Comparison of ENCODE assay signal across 9 cellular contexts in genomic region chr11:64854534-64855502, GRCh38. TPM values are rescaled to one million over a fixed set of nuclear protein-coding genes. Genes with fewer than 3 reads are reported as not detected.
DNase-seq lines count a peak whose midpoint lies in the region; ATAC-seq and TF ChIP-seq lines count a peak whose summit lies in the region.
"Had no signal": no experiment of that assay in that cellular context is flagged by ENCODE, and none has a peak within 500 bp of the region (broad histone marks: within the 10 kb centered on the region; RNA-seq: fewer than 3 reads in every experiment).

No MANE protein-coding gene starts in this region.

- peak overlapping the region; percentile 66; the same call in 1 of the 2 replicates for H3K27ac Mint-ChIP-seq in GM23338

- H3K9me2 ChIP-seq in GM23338 (ENCODE audit: insufficient read depth) (no peaks in the 10 kb centered on the region), MM.1S (replicated peaks; ENCODE audit: insufficient read depth, low read length) (no peaks in the 10 kb centered on the region)

- no peaks in the 10 kb centered on the region for H3K9me3 ChIP-seq in RWPE2 (ENCODE audit: severe bottlenecking)
- no peaks in the 10 kb centered on the region for H3K9me3 ChIP-seq in left lung
- H3K9me3 ChIP-seq in stomach smooth muscle (ENCODE audit: control insufficient read depth in 2 of 2, low read length in 2 of 2), result no peaks in the 10 kb centered on the region
- no peaks in the 10 kb centered on the region for H3K9me3 ChIP-seq in MM.1S (replicated peaks; ENCODE audit: insufficient read depth, low read length)

- H3K27ac ChIP-seq in GM23338 (ENCODE audit: low read depth) (no peak overlapping the region), RWPE2 (ENCODE audit: poor library complexity, severe bottlenecking) (peak overlapping the region; percentile 99), left lung (peak overlapping the region; percentile 72 to 92), stomach smooth muscle (ENCODE audit: low read length) (peak overlapping the region; percentile 84), MM.1S (ENCODE audit: low read length) (no peak overlapping the region)
- H3K27ac ChIP-seq: SK-N-MC had no signal

- intact Hi-C loops in left lung (cut with DNase I), result no loop called here

- H3K27me3 ChIP-seq in GM23338 (ENCODE audit: insufficient read depth) (no peaks in the 10 kb centered on the region), RWPE2 (ENCODE audit: insufficient read depth, poor library complexity, severe bottlenecking) (no peaks in the 10 kb centered on the region), left lung (no peaks in the 10 kb centered on the region), stomach smooth muscle (ENCODE audit: control insufficient read depth in 1 of 2, insufficient read depth in 2 of 2, low read length in 2 of 2) (no peaks in the 10 kb centered on the region), MM.1S (replicated peaks; ENCODE audit: insufficient read depth, low read length) (no peaks in the 10 kb centered on the region)

- H3K4me2 ChIP-seq in GM23338 (no peak overlapping the region), MM.1S (ENCODE audit: low read depth, low read length) (no peak overlapping the region)

- no peaks in the 10 kb centered on the region for H3K36me3 ChIP-seq in GM23338 (ENCODE audit: insufficient read depth)
- H3K36me3 ChIP-seq in RWPE2 (ENCODE audit: low read depth), result peaks cover 59% of the 10 kb centered on the region
- peaks cover 0 to 78% of the 10 kb centered on the region in 2 donors for H3K36me3 ChIP-seq in left lung
- peaks cover 27 to 30% of the 10 kb centered on the region in 2 donors for H3K36me3 ChIP-seq in stomach smooth muscle (ENCODE audit: control insufficient read depth in 2 of 2, insufficient read depth in 2 of 2, low read length in 2 of 2)
- H3K36me3 ChIP-seq in MM.1S (replicated peaks; ENCODE audit: insufficient read depth, low read length), result 0 out of 2 replicates have a peak, but pooled peaks cover 5% of the 10 kb centered on the region

- H4K20me1 ChIP-seq in GM23338 (replicated peaks; ENCODE audit: insufficient read depth) (no peaks in the 10 kb centered on the region), MM.1S (ENCODE audit: insufficient read depth, low read length) (no peaks in the 10 kb centered on the region)

- H2AFZ ChIP-seq in GM23338 (no peak overlapping the region), MM.1S (ENCODE audit: low read length) (no peak overlapping the region)

- H3K9ac ChIP-seq in stomach smooth muscle (ENCODE audit: low read length in 2 of 2) (peak overlapping the region; percentile 30 to 42), MM.1S (ENCODE audit: low read length) (no peak overlapping the region)

- H3K36me3 Mint-ChIP-seq in GM23338 (ENCODE audit: low read depth), result no peaks in the 10 kb centered on the region; the same call in 2 of the 3 replicates

- no peaks in the 10 kb centered on the region for H3K9me3 Mint-ChIP-seq in GM23338

- H3K4me1 Mint-ChIP-seq in GM23338, result peaks cover 19% of the 10 kb centered on the region

- H3F3A ChIP-seq in GM23338 (replicated peaks; ENCODE audit: low read depth) (no peaks in the 10 kb centered on the region), MM.1S (ENCODE audit: insufficient read depth, low read length) (peaks cover 36% of the 10 kb centered on the region)

- TF ChIP-seq CTCF in GM23338 (conservative IDR thresholded peaks at IDR 0.05; ENCODE audit: low read depth in 2 of 2), result no peak
- no peak for TF ChIP-seq CTCF in RWPE2 (IDR thresholded peaks at IDR 0.05; ENCODE audit: poor library complexity, severe bottlenecking)
- TF ChIP-seq CTCF in cardiac fibroblast (IDR thresholded peaks at IDR 0.05; ENCODE audit: low read depth, low read length), result no peak
- no peak for TF ChIP-seq CTCF in left lung (IDR thresholded peaks at IDR 0.05)
- TF ChIP-seq CTCF in MM.1S (IDR thresholded peaks at IDR 0.05; ENCODE audit: low read length), result no peak

- H3K4me3 Mint-ChIP-seq in GM23338, result no peak overlapping the region; the same call in 2 of the 3 replicates

- no peak overlapping the region for H3K4me3 ChIP-seq in GM23338
- no peak overlapping the region for H3K4me3 ChIP-seq in RWPE2 (ENCODE audit: severe bottlenecking)
- no peak overlapping the region for H3K4me3 ChIP-seq in cardiac fibroblast (replicated peaks in 1 of 2; ENCODE audit: low read depth in 2 of 2, low read length in 2 of 2)
- H3K4me3 ChIP-seq in left lung, result peak overlapping the region in 1 of 2 donors; percentile 14
- peak overlapping the region; percentile 17 to 40 for H3K4me3 ChIP-seq in stomach smooth muscle (ENCODE audit: low read length in 2 of 2)
- H3K4me3 ChIP-seq in MM.1S (ENCODE audit: low read length), result no peak overlapping the region
- H3K4me3 ChIP-seq: SK-N-MC had no signal

- H3K79me2 ChIP-seq in GM23338 (replicated peaks; ENCODE audit: insufficient read depth) (no peaks in the 10 kb centered on the region), MM.1S (ENCODE audit: low read length) (peaks cover 13% of the 10 kb centered on the region)

- DNase-seq in GM23338 (ENCODE audit: low spot score), result no peak
- DNase-seq in RWPE2 (ENCODE audit: low spot score), result peak; percentile 97
- peak; percentile 89 to 95 for DNase-seq in cardiac fibroblast (ENCODE audit: low read depth in 2 of 2)
- peak; percentile 88 to 95 for DNase-seq in left lung
- no peak for DNase-seq in MM.1S
- no peak for DNase-seq in hippocampal formation (lab: John Stamatoyannopoulos, UW)

- ATAC-seq in GM23338 (no peak; the same call in 2 of the 3 replicates), RWPE2 (ENCODE audit: low read depth) (peak; percentile 81), left lung (peak; percentile 89), GM19467 (IDR thresholded peaks at IDR 0.05; ENCODE audit: unreplicated experiment) (no peak)

- H3K27me3 Mint-ChIP-seq in GM23338 (ENCODE audit: insufficient read depth, low read depth, poor library complexity), result peaks cover 10% of the 10 kb centered on the region

- peaks cover 4% of the 10 kb centered on the region; the same call in 1 of the 2 replicates for H3K4me1 ChIP-seq in GM23338 (ENCODE audit: insufficient read depth)
- peaks cover 36% of the 10 kb centered on the region for H3K4me1 ChIP-seq in RWPE2 (ENCODE audit: insufficient read depth, poor library complexity, severe bottlenecking)
- H3K4me1 ChIP-seq in left lung, result peaks cover 47 to 100% of the 10 kb centered on the region in 2 donors
- H3K4me1 ChIP-seq in stomach smooth muscle (ENCODE audit: control insufficient read depth, insufficient read depth, low read length), result peaks cover 67% of the 10 kb centered on the region
- peaks cover 46% of the 10 kb centered on the region for H3K4me1 ChIP-seq in MM.1S (ENCODE audit: low read length)

TF ChIP-seq in GM23338, 12 proteins besides CTCF, POLR2A, EP300 and RAD21 (continues in another document):
- TF ChIP-seq STAT1 (IDR thresholded peaks at IDR 0.05; ENCODE audit: unreplicated experiment), result no peak
- no peak for TF ChIP-seq ZNF331 (CRISPR knock-in tag; IDR thresholded peaks at IDR 0.05; ENCODE audit: low read depth)
- no peak for TF ChIP-seq POLR2AphosphoS5 (IDR thresholded peaks at IDR 0.05; ENCODE audit: low read depth)
- no peak for TF ChIP-seq JUNB (IDR thresholded peaks at IDR 0.05; ENCODE audit: unreplicated experiment)
- no peak for TF ChIP-seq REST (IDR thresholded peaks at IDR 0.05; ENCODE audit: unreplicated experiment)
- TF ChIP-seq NANOG (IDR thresholded peaks at IDR 0.05; ENCODE audit: borderline replicate concordance), result no peak
- TF ChIP-seq CREB1 (CRISPR knock-in tag; IDR thresholded peaks at IDR 0.05; ENCODE audit: low read depth), result no peak

RNA-seq across cellular contexts. Expression of gene CDC42BPG, which starts 10.4 kb away (rescaled TPM):
- total RNA-seq in GM23338 (2014; rRNA removed; shearing (Covaris generic)), result 10.1 and 11.6 TPM in 2 replicates
- polyA plus RNA-seq in GM23338 (2016; fragmentation: Nextera tagmentation; extraction: Ambion mirVana), result 1.8 and 2.3 TPM in 2 replicates
- 10 to 100 TPM; 18.0 to 25.9 TPM for total RNA-seq in left lung

RNA-seq across cellular contexts. Expression of gene EHD1, which starts 23.6 kb away (rescaled TPM):
- 43.8 and 69.7 TPM in 2 replicates for total RNA-seq in GM23338 (2014; rRNA removed; shearing (Covaris generic))
- polyA plus RNA-seq in GM23338 (2016; fragmentation: Nextera tagmentation; extraction: Ambion mirVana), result 16.7 and 16.9 TPM in 2 replicates
- 100 to 1,000 TPM in 1 of 2 donors, 10 to 100 TPM in 1; 73.0 to 153 TPM for total RNA-seq in left lung

RNA-seq across cellular contexts. Expression of gene MEN1, which starts 44.5 kb away (rescaled TPM):
- 38.9 and 45.2 TPM in 2 replicates for total RNA-seq in GM23338 (2014; rRNA removed; shearing (Covaris generic))
- 27.2 and 31.6 TPM in 2 replicates for polyA plus RNA-seq in GM23338 (2016; fragmentation: Nextera tagmentation; extraction: Ambion mirVana)
- 10 to 100 TPM; 26.9 to 29.3 TPM for total RNA-seq in left lung

RNA-seq across cellular contexts. Expression of gene MAP4K2, which starts 51.8 kb away (rescaled TPM):
- total RNA-seq in GM23338 (2014; rRNA removed; shearing (Covaris generic)), result 32.3 and 42.6 TPM in 2 replicates
- polyA plus RNA-seq in GM23338 (2016; fragmentation: Nextera tagmentation; extraction: Ambion mirVana), result 9.9 and 11.2 TPM in 2 replicates
- 10 to 100 TPM; 19.3 to 23.2 TPM for total RNA-seq in left lung

Comparison
In these comparisons a context has a peak if more than half of its experiments do, and no peak if none do; other contexts are left out.
1. ATAC-seq: peak in RWPE2 (single experiment) and left lung (single experiment); none in GM23338 (single experiment) and GM19467 (single experiment).
2. DNase-seq: peak in RWPE2 (single experiment), cardiac fibroblast (2 of 2) and left lung (2 of 2); none in GM23338 (single experiment), MM.1S (single experiment) and hippocampal formation (0 of 2).
3. H3K27ac ChIP-seq: peak in RWPE2 (single experiment), left lung (2 of 2) and stomach smooth muscle (single experiment); none in GM23338 (single experiment) and MM.1S (single experiment).
4. H3K4me3 ChIP-seq: peak in stomach smooth muscle (2 of 2); none in GM23338 (single experiment), RWPE2 (single experiment), cardiac fibroblast (0 of 2) and MM.1S (single experiment).